ENCODE assay signal across 21 cellular contexts in genomic region chr13:20848944-20849343, GRCh38. TPM values are rescaled to one million over a fixed set of nuclear protein-coding genes. Genes with fewer than 3 reads are reported as not detected.
DNase-seq lines count a peak whose midpoint lies in the region; ATAC-seq and TF ChIP-seq lines count a peak whose summit lies in the region.
"Had no signal": no experiment of that assay in that cellular context is flagged by ENCODE, and none has a peak within 500 bp of the region (broad histone marks: within the 10 kb centered on the region; RNA-seq: fewer than 3 reads in every experiment).

No MANE protein-coding gene starts in this region.

- no peak overlapping the region for H3K4me3 ChIP-seq in fibroblast of the aortic adventitia (ENCODE audit: low read depth, low read length)
- no peak overlapping the region for H3K4me3 ChIP-seq in gastrocnemius medialis
- H3K4me3 ChIP-seq: BLaER1 treated with 17β-estradiol and CSF1 and Interleukin-3, amounts not matched to agents 10 nM and 100 nM; esophagus squamous epithelium; HAP-1; hepatocyte had no signal

- no peak for TF ChIP-seq CTCF in fibroblast of the aortic adventitia (IDR thresholded peaks at IDR 0.05; ENCODE audit: insufficient read depth, low read length)
- no peak for TF ChIP-seq CTCF in gastrocnemius medialis (IDR thresholded peaks at IDR 0.05 in 4 of 5, conservative IDR thresholded peaks at IDR 0.05 in 1 of 5)

- ATAC-seq in gastrocnemius medialis: peak; percentile 73 to 79
- ATAC-seq in stimulated activated naive CD8-positive, alpha-beta T cell treated with anti-CD3 and anti-CD28 coated beads, Interleukin-15, Interleukin-2, amounts not matched to agents 100 U/mL and 50 U/mL, for 24 hours: no peak
- ATAC-seq: activated T-cell treated with anti-CD3 and anti-CD28 coated beads, Interleukin-2, amount 50 U/mL, for 4 hours; WTC11 had no signal

- peak; percentile 21 for DNase-seq in NCI-H510A treated with DMSO at 0.1 percent for 48 hours (lab: John Stamatoyannopoulos, UW)
- DNase-seq in NCI-H510A (lab: John Stamatoyannopoulos, UW): no peak
- peak; percentile 51 for DNase-seq in NCI-H82 (lab: John Stamatoyannopoulos, UW)
- peak; percentile 76 for DNase-seq in fibroblast of the aortic adventitia (ENCODE audit: low read depth)
- DNase-seq in gastrocnemius medialis: no peak
- DNase-seq in NCI-H187 treated with DMSO at 0.1 percent for 48 hours (lab: John Stamatoyannopoulos, UW): no peak
- DNase-seq in posterior cingulate gyrus: no peak
- DNase-seq in stimulated activated naive CD8-positive, alpha-beta T cell treated with anti-CD3 and anti-CD28 coated beads, Interleukin-15, Interleukin-2, amounts not matched to agents 100 U/mL and 50 U/mL, for 24 hours: no peak
- DNase-seq: activated CD4-positive, alpha-beta memory T cell treated with anti-CD3 and anti-CD28 coated beads, Interleukin-2, amount 10 ng/mL, durations not matched to agents 7 days and 5 days; activated T-cell treated with anti-CD3 and anti-CD28 coated beads, Interleukin-2, amount 50 U/mL, for 4 hours; DMS153; esophagus squamous epithelium; Kasumi-1; kidney glomerular epithelial cell; NCI-H1694; RPMI8226; stimulated activated naive CD4-positive, alpha-beta T cell treated with Interleukin-2 at 50 U/mL for 16 hours had no signal

- H3K27me3 ChIP-seq in gastrocnemius medialis: no peaks in the 10 kb centered on the region
- H3K27me3 ChIP-seq: BLaER1 treated with 17β-estradiol and CSF1 and Interleukin-3, amounts not matched to agents 10 nM and 100 nM; esophagus squamous epithelium; hepatocyte had no signal

- no peaks in the 10 kb centered on the region for H3K9me3 ChIP-seq in gastrocnemius medialis
- H3K9me3 ChIP-seq: BLaER1 treated with 17β-estradiol and CSF1 and Interleukin-3, amounts not matched to agents 10 nM and 100 nM; esophagus squamous epithelium; HAP-1 had no signal

- no peak for TF ChIP-seq POLR2A in gastrocnemius medialis (IDR thresholded peaks at IDR 0.05)

- intact Hi-C loops in gastrocnemius medialis (cut with DNase I; ENCODE audit: low total_unique reads) (no loop called here), posterior cingulate gyrus (cut with DNase I) (no loop called here)

- H3K36me3 ChIP-seq in gastrocnemius medialis: no peaks in the 10 kb centered on the region
- H3K36me3 ChIP-seq: HAP-1 had no signal

- H3K4me1 ChIP-seq in gastrocnemius medialis: peaks cover 29 to 32% of the 10 kb centered on the region in 2 donors
- H3K4me1 ChIP-seq: esophagus squamous epithelium had no signal

- peak overlapping the region; percentile 46 to 74 (median 52) for H3K27ac ChIP-seq in gastrocnemius medialis
- H3K27ac ChIP-seq: BLaER1 treated with 17β-estradiol and CSF1 and Interleukin-3, amounts not matched to agents 10 nM and 100 nM; hepatocyte had no signal

- in situ Hi-C loops in gastrocnemius medialis (cut with MboI; ENCODE audit: low sequenced_read_pairs in 4 of 4): no loop called here

RNA-seq across cellular contexts. Expression of gene XPO4, which starts 53.6 kb away (rescaled TPM):
- total RNA-seq in fibroblast of the aortic adventitia (ENCODE audit: low replicate concordance): 11.8 and 25.8 TPM in 2 replicates
- 10 to 100 TPM; 10.0 to 18.7 (median 14.7) TPM for total RNA-seq in gastrocnemius medialis

Comparison
In these comparisons a context has a peak if more than half of its experiments do, and no peak if none do; other contexts are left out.
1. DNase-seq: peak in NCI-H510A treated with DMSO at 0.1 percent for 48 hours (single experiment), NCI-H82 (single experiment) and fibroblast of the aortic adventitia (single experiment); none in NCI-H510A (single experiment), gastrocnemius medialis (0 of 2), NCI-H187 treated with DMSO at 0.1 percent for 48 hours (single experiment), posterior cingulate gyrus (0 of 10) and stimulated activated naive CD8-positive, alpha-beta T cell treated with anti-CD3 and anti-CD28 coated beads, Interleukin-15, Interleukin-2, amounts not matched to agents 100 U/mL and 50 U/mL, for 24 hours (single experiment).